Comparison of ENCODE assay signal across 32 cellular contexts in the genomic region with DNA sequence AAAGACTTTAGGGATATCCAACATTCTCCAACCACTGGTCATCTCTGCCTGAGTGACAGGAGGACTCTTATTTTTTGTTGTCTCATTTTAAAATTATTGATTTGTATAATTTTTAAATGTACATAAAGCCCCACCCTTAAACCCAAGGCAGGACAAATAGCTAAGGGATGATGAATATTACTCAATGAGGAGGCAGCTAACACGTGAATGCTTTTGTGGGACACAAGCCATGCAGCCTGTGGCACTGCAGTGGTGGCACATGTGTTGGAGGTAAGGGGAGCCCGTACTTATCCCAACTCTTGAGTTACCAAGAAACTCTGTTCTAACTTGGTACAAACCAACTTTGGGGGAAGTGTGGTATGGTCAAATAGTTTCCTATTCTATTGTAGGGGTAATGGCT.
"Had no signal": no experiment of that assay in that cellular context is flagged by ENCODE, and none has a peak within 500 bp of the region (broad histone marks: within the 10 kb centered on the region; RNA-seq: fewer than 3 reads in every experiment).

No MANE protein-coding gene starts in this region.

- H3K4me1 Mint-ChIP-seq: activated CD4-positive, alpha-beta memory T cell treated with anti-CD3 and anti-CD28 coated beads, Interleukin-2, amount 10 ng/mL, durations not matched to agents 7 days and 5 days had no signal

- H3K27me3 Mint-ChIP-seq: activated CD4-positive, alpha-beta memory T cell treated with anti-CD3 and anti-CD28 coated beads, Interleukin-2, amount 10 ng/mL, durations not matched to agents 7 days and 5 days; activated CD8-positive, alpha-beta memory T cell treated with anti-CD3 and anti-CD28 coated beads, Interleukin-2, amount 10 ng/mL, durations not matched to agents 7 days and 5 days had no signal

- DNase-seq: activated CD4-positive, alpha-beta memory T cell treated with anti-CD3 and anti-CD28 coated beads, Interleukin-2, amount 10 ng/mL, durations not matched to agents 7 days and 5 days; activated CD4-positive, alpha-beta T cell treated with anti-CD3 and anti-CD28 coated beads for 1 hour; activated CD4-positive, alpha-beta T cell treated with anti-CD3 and anti-CD28 coated beads for 48 hours; activated CD4-positive, CD25-positive, alpha-beta regulatory T cell; activated CD8-positive, alpha-beta memory T cell treated with anti-CD3 and anti-CD28 coated beads for 24 hours; activated CD8-positive, alpha-beta memory T cell treated with anti-CD3 and anti-CD28 coated beads, Interleukin-2, amount 10 ng/mL, durations not matched to agents 7 days and 5 days; activated CD8-positive, alpha-beta memory T cell treated with anti-CD3 and anti-CD28 coated beads, Interleukin-2, amount 50 U/mL, for 48 hours; activated effector memory CD4-positive, alpha-beta T cell treated with anti-CD3 and anti-CD28 coated beads, Interleukin-2, amount 50 U/mL, for 16 hours; activated naive CD4-positive, alpha-beta T cell; activated T-cell treated with anti-CD3 and anti-CD28 coated beads, Interleukin-2, amount 50 U/mL, for 48 hours; adrenal gland; body of pancreas; caudate nucleus; Kasumi-1; KG1; MM.1S; MV-4-11; NCI-H1092; NCI-H1436 treated with DMSO at 0.1 percent for 48 hours; NCI-H1694 treated with DMSO at 0.1 percent for 48 hours; NCI-H2029; NCI-H345; NCI-H524 treated with DMSO at 0.1 percent for 48 hours; NK-92 treated with Interleukin-12 subunit alpha and Interleukin-12 subunit beta, amount 100 ng/mL, for 24 hours; Right ventricle myocardium superior; SW 1271; T-helper 1 cell; T-helper 2 cell; T1000; WERI-Rb-1 had no signal

- ATAC-seq: activated CD8-positive, alpha-beta memory T cell treated with anti-CD3 and anti-CD28 coated beads, Interleukin-2, amount 10 ng/mL, durations not matched to agents 7 days and 5 days; activated naive CD4-positive, alpha-beta T cell treated with anti-CD3 and anti-CD28 coated beads, Interleukin-2, amount 50 U/mL, for 72 hours had no signal

- H3K4me1 ChIP-seq: adrenal gland, breast epithelium had no signal

- H3K27me3 ChIP-seq: adrenal gland, body of pancreas had no signal

- H3K4me3 ChIP-seq: adrenal gland, body of pancreas, breast epithelium had no signal

- H3K36me3 ChIP-seq: adrenal gland, breast epithelium, WERI-Rb-1 had no signal

- H3K27ac Mint-ChIP-seq: activated CD4-positive, alpha-beta memory T cell treated with anti-CD3 and anti-CD28 coated beads, Interleukin-2, amount 10 ng/mL, durations not matched to agents 7 days and 5 days; activated CD8-positive, alpha-beta memory T cell treated with anti-CD3 and anti-CD28 coated beads, Interleukin-2, amount 10 ng/mL, durations not matched to agents 7 days and 5 days; activated naive CD4-positive, alpha-beta T cell treated with anti-CD3 and anti-CD28 coated beads, Interleukin-2, amount 50 U/mL, for 72 hours had no signal

- H3K4me3 Mint-ChIP-seq: activated CD4-positive, alpha-beta memory T cell treated with anti-CD3 and anti-CD28 coated beads, Interleukin-2, amount 10 ng/mL, durations not matched to agents 7 days and 5 days; activated CD8-positive, alpha-beta memory T cell treated with anti-CD3 and anti-CD28 coated beads, Interleukin-2, amount 10 ng/mL, durations not matched to agents 7 days and 5 days had no signal

- H3K36me3 Mint-ChIP-seq: activated naive CD4-positive, alpha-beta T cell treated with anti-CD3 and anti-CD28 coated beads, Interleukin-2, amount 50 U/mL, for 72 hours had no signal

- H3K27ac ChIP-seq: adrenal gland, breast epithelium, WERI-Rb-1 had no signal

- H3K9me3 ChIP-seq: adrenal gland, body of pancreas, breast epithelium had no signal

- H3K9me3 Mint-ChIP-seq: activated CD4-positive, alpha-beta memory T cell treated with anti-CD3 and anti-CD28 coated beads, Interleukin-2, amount 10 ng/mL, durations not matched to agents 7 days and 5 days; activated naive CD4-positive, alpha-beta T cell treated with anti-CD3 and anti-CD28 coated beads, Interleukin-2, amount 50 U/mL, for 72 hours had no signal
